Comparison of ENCODE assay signal across 8 cellular contexts in genomic region chr12:3275171-3276041, GRCh38.
DNase-seq lines count a peak whose midpoint lies in the region; ATAC-seq, FAIRE-seq and TF ChIP-seq lines count a peak whose summit lies in the region.

No MANE protein-coding gene starts in this region.

- TF ChIP-seq POLR2A in A549 (IDR thresholded peaks at IDR 0.05; ENCODE audit: low read length) (no peak), breast epithelium (IDR thresholded peaks at IDR 0.05) (no peak)

- peaks cover 10% of the 10 kb centered on the region for H3K4me1 ChIP-seq in A549
- H3K4me1 ChIP-seq in breast epithelium = no peaks in the 10 kb centered on the region
- peaks cover 0 to 13% of the 10 kb centered on the region in 2 donors for H3K4me1 ChIP-seq in kidney (ENCODE audit: control insufficient read depth in 1 of 2, insufficient read depth in 1 of 2, low read depth in 1 of 2, low read length in 2 of 2)

- FAIRE-seq in A549 (lab: Jason Lieb, UNC) = no peak
- FAIRE-seq in kidney (lab: Jason Lieb, UNC) = no peak

- H3K9ac ChIP-seq in kidney (ENCODE audit: low read length in 2 of 2) = no peak overlapping the region

- H3K36me3 ChIP-seq in breast epithelium = no peaks in the 10 kb centered on the region
- H3K36me3 ChIP-seq in kidney (ENCODE audit: control insufficient read depth in 1 of 2, insufficient read depth in 2 of 2, low read length in 2 of 2) = peaks cover 8 to 11% of the 10 kb centered on the region in 2 donors

- peak; percentile 62 to 69 for DNase-seq in A549 (ENCODE audit: low read depth in 1 of 2, low spot score in 1 of 2)
- peak; percentile 91 for DNase-seq in GM13976 (ENCODE audit: low spot score)
- peak; percentile 56 for DNase-seq in NCI-H1436 (lab: John Stamatoyannopoulos, UW)
- DNase-seq in activated CD4-positive, CD25-positive, alpha-beta regulatory T cell (lab: John Stamatoyannopoulos, UW) = peak; percentile 35 to 59 (median 38)
- peak; percentile 51 to 80 for DNase-seq in breast epithelium (ENCODE audit: low spot score in 2 of 2)
- DNase-seq in kidney = peak; percentile 88
- peak; percentile 67 for DNase-seq in stimulated activated CD4-positive, alpha-beta T cell treated with anti-CD3 and anti-CD28 coated beads, Interleukin-1b, Interleukin-23, amount 100 ng/mL, for 48 hours

- ATAC-seq in A549 = peak; percentile 75 to 92
- ATAC-seq in HG02840 (IDR thresholded peaks at IDR 0.05; ENCODE audit: low FRiP score, unreplicated experiment) = no peak

- CTCF ChIA-PET in A549 (lab: Yijun Ruan, JAX) = interaction anchor here (0.6 to 11.7 kb wide), 76 partner anchors 9 to 554 kb away, joined by 3 to 353 read pairs (median 5); no protein-coding TSS in a partner anchor

- TF ChIP-seq CTCF in A549 (IDR thresholded peaks at IDR 0.05) = peak; percentile 94
- TF ChIP-seq CTCF in GM13976 (IDR thresholded peaks at IDR 0.05; ENCODE audit: borderline replicate concordance, control extremely low read depth, extremely low read depth, insufficient read depth, missing control alignments) = peak; percentile 98
- peak; percentile 80 to 94 (median 87) for TF ChIP-seq CTCF in breast epithelium (IDR thresholded peaks at IDR 0.05)
- peak; percentile 95 for TF ChIP-seq CTCF in kidney (IDR thresholded peaks at IDR 0.05; ENCODE audit: borderline replicate concordance, extremely low read depth, insufficient read depth)

- 43% methylated on average over 29 of the region's 29 CpGs for WGBS in A549 (ENCODE audit: missing lambda C conversion rate)

- intact Hi-C loops in breast epithelium (cut with DNase I; ENCODE audit: low total_unique reads) = loop anchor here (2.0 to 10.0 kb wide), 2 partner anchors 131 to 199 kb away; partner anchors contain the start of gene TSPAN9
- intact Hi-C loops in kidney (cut with DNase I) = loop anchor here (10.0 kb wide), 1 partner anchor 201 kb away; the partner anchor contains the start of gene TSPAN9

- in situ Hi-C loops in GM13976 (cut with MboI; ENCODE audit: low sequenced_read_pairs, unreplicated experiment) = loop anchor here (10.0 kb wide), 1 partner anchor 141 kb away; no protein-coding TSS in a partner anchor

- H3K27ac ChIP-seq in A549 (no peak overlapping the region), breast epithelium (no peak overlapping the region), kidney (ENCODE audit: low read depth in 2 of 2, low read length in 2 of 2) (no peak overlapping the region)

- TF ChIP-seq EP300 in A549 (IDR thresholded peaks at IDR 0.05) = no peak

- H3K4me3 ChIP-seq in A549 (no peak overlapping the region), breast epithelium (no peak overlapping the region), kidney (ENCODE audit: low read length in 2 of 2) (no peak overlapping the region)

- H3K27me3 ChIP-seq in breast epithelium = no peaks in the 10 kb centered on the region

- H3K9me3 ChIP-seq in A549 (no peaks in the 10 kb centered on the region), breast epithelium (no peaks in the 10 kb centered on the region), kidney (ENCODE audit: control insufficient read depth in 1 of 2, low read length in 2 of 2) (no peaks in the 10 kb centered on the region)

- peak overlapping the region; percentile 36; the same call in 2 of the 3 replicates for H3K4me2 ChIP-seq in A549

- peak; percentile 92 for TF ChIP-seq RAD21 in A549 (conservative IDR thresholded peaks at IDR 0.05 in 1 of 2, IDR thresholded peaks at IDR 0.05 in 1 of 2)

- POLR2A ChIA-PET in A549 (lab: Yijun Ruan, JAX) = interaction anchor here (1.2 kb wide), 1 partner anchor 202 kb away, joined by 4 read pairs; no protein-coding TSS in a partner anchor

TF ChIP-seq in A549, 52 proteins besides CTCF, POLR2A, EP300 and RAD21:
- TF ChIP-seq SMC3 (IDR thresholded peaks at IDR 0.05) (peak; percentile 93), FOSB (CRISPR knock-in tag; IDR thresholded peaks at IDR 0.05) (no peak), PHF8 (IDR thresholded peaks at IDR 0.05; ENCODE audit: borderline replicate concordance, low read depth) (no peak)

Comparison
In these comparisons a context has a peak if more than half of its experiments do, and no peak if none do; other contexts are left out.
1. DNase-seq: peak in every context shown above with its lines; median percentile 91 in GM13976; 88 in kidney; 67 in stimulated activated CD4-positive, alpha-beta T cell treated with anti-CD3 and anti-CD28 coated beads, Interleukin-1b, Interleukin-23, amount 100 ng/mL, for 48 hours; 66 in A549; 66 in breast epithelium; 56 in NCI-H1436; 38 in activated CD4-positive, CD25-positive, alpha-beta regulatory T cell.